ENCODE assay signal across 8 cellular contexts in genomic region chr6:25136879-25137278, GRCh38.
A peak's percentile ranks its signal among the peaks of the same experiment; 100 is the strongest.
DNase-seq lines count a peak whose midpoint lies in the region; ATAC-seq and TF ChIP-seq lines count a peak whose summit lies in the region.

No MANE protein-coding gene starts in this region.

- H3K9me3 Mint-ChIP-seq in activated CD8-positive, alpha-beta T cell treated with anti-CD3 and anti-CD28 coated beads, Interleukin-2, amount 10 ng/mL, durations not matched to agents 7 days and 5 days (ENCODE audit: insufficient read depth): peaks cover 20% of the 10 kb centered on the region

- peaks cover 36% of the 10 kb centered on the region for H3K4me1 Mint-ChIP-seq in activated CD8-positive, alpha-beta T cell treated with anti-CD3 and anti-CD28 coated beads, Interleukin-2, amount 10 ng/mL, durations not matched to agents 7 days and 5 days (ENCODE audit: low read depth)

- H3K9me3 ChIP-seq in heart right ventricle: peaks cover 0 to 28% (median 0%) of the 10 kb centered on the region in 11 donors

- peak overlapping the region; percentile 92 for H3K4me3 Mint-ChIP-seq in activated CD8-positive, alpha-beta T cell treated with anti-CD3 and anti-CD28 coated beads, Interleukin-2, amount 10 ng/mL, durations not matched to agents 7 days and 5 days

- 2 to 7% methylated on average over 2 of the region's 2 CpGs for WGBS in heart right ventricle, 2 donors

- intact Hi-C loops in heart right ventricle (cut with DNase I): loop anchor here in 6 of 10 donors (1.0 to 10.0 kb wide), 5 partner anchors 40 to 58 kb away; no protein-coding TSS in a partner anchor

- peak overlapping the region; percentile 73 to 93 (median 88) for H3K27ac ChIP-seq in heart right ventricle

- DNase-seq in KBM-7 (peak; percentile 50), heart right ventricle (peak in 1 of 2 donors; percentile 55), dedifferentiated amniotic fluid mesenchymal stem cell (ENCODE audit: extremely low spot score) (no peak), H7 (no peak)
- DNase-seq in activated CD8-positive, alpha-beta T cell treated with anti-CD3 and anti-CD28 coated beads, Interleukin-2, amount 10 ng/mL, durations not matched to agents 7 days and 5 days: peak; percentile 39
- DNase-seq in stimulated activated CD8-positive, alpha-beta memory T cell treated with anti-CD3 and anti-CD28 coated beads, Interleukin-4, amount 100 ng/mL, for 48 hours: peak; percentile 35

- peak; percentile 20 for ATAC-seq in activated CD8-positive, alpha-beta T cell treated with anti-CD3 and anti-CD28 coated beads, Interleukin-2, amount 10 ng/mL, durations not matched to agents 7 days and 5 days
- ATAC-seq in heart right ventricle (peak; percentile 39 to 87 (median 74)), GM21381 (IDR thresholded peaks at IDR 0.05; ENCODE audit: unreplicated experiment) (no peak), HG03432 (IDR thresholded peaks at IDR 0.05; ENCODE audit: unreplicated experiment) (no peak)

- H3K27me3 Mint-ChIP-seq in activated CD8-positive, alpha-beta T cell treated with anti-CD3 and anti-CD28 coated beads, Interleukin-2, amount 10 ng/mL, durations not matched to agents 7 days and 5 days (ENCODE audit: low read depth): no peaks in the 10 kb centered on the region

- peak overlapping the region; percentile 18 to 57 (median 49) for H3K4me3 ChIP-seq in heart right ventricle
- no peak overlapping the region for H3K4me3 ChIP-seq in H7 (ENCODE audit: insufficient read depth, low read depth, low read length)

- peak overlapping the region; percentile 95 for H3K27ac Mint-ChIP-seq in activated CD8-positive, alpha-beta T cell treated with anti-CD3 and anti-CD28 coated beads, Interleukin-2, amount 10 ng/mL, durations not matched to agents 7 days and 5 days

- no peak for TF ChIP-seq CTCF in heart right ventricle (IDR thresholded peaks at IDR 0.05)

- POLR2A ChIA-PET in activated CD8-positive, alpha-beta T cell treated with anti-CD3 and anti-CD28 coated beads, Interleukin-2, amount 10 ng/mL, durations not matched to agents 7 days and 5 days (lab: Charles Lee): interaction anchor here (0.8 to 1.6 kb wide), 5 partner anchors 9 to 230 kb away, joined by 3 to 4 read pairs (median 3); no protein-coding TSS in a partner anchor

- H3K36me3 ChIP-seq in heart right ventricle: peaks cover 0 to 46% (median 0%) of the 10 kb centered on the region in 9 donors
- no peaks in the 10 kb centered on the region for H3K36me3 ChIP-seq in H7 (replicated peaks; ENCODE audit: control insufficient read depth, insufficient read depth, low read length)

- peaks cover 0 to 50% (median 27%) of the 10 kb centered on the region in 9 donors for H3K4me1 ChIP-seq in heart right ventricle

- no peaks in the 10 kb centered on the region for H3K27me3 ChIP-seq in heart right ventricle
- no peaks in the 10 kb centered on the region for H3K27me3 ChIP-seq in H7 (ENCODE audit: control insufficient read depth, insufficient read depth, low read length)

- H3K36me3 Mint-ChIP-seq in activated CD8-positive, alpha-beta T cell treated with anti-CD3 and anti-CD28 coated beads, Interleukin-2, amount 10 ng/mL, durations not matched to agents 7 days and 5 days (ENCODE audit: low read depth): peaks cover 62% of the 10 kb centered on the region

- CTCF ChIA-PET in activated CD8-positive, alpha-beta T cell treated with anti-CD3 and anti-CD28 coated beads, Interleukin-2, amount 10 ng/mL, durations not matched to agents 7 days and 5 days (lab: Charles Lee): no interaction called here

- in situ Hi-C loops in KBM-7 (cut with MboI; ENCODE audit: low pct_unique_long_range_greater_than_20kb, low sequenced_read_pairs): no loop called here

Comparison
In these comparisons a context has a peak if more than half of its experiments do, and no peak if none do; other contexts are left out.
1. DNase-seq: peak in KBM-7 (single experiment), activated CD8-positive, alpha-beta T cell treated with anti-CD3 and anti-CD28 coated beads, Interleukin-2, amount 10 ng/mL, durations not matched to agents 7 days and 5 days (single experiment) and stimulated activated CD8-positive, alpha-beta memory T cell treated with anti-CD3 and anti-CD28 coated beads, Interleukin-4, amount 100 ng/mL, for 48 hours (single experiment); none in dedifferentiated amniotic fluid mesenchymal stem cell (single experiment) and H7 (single experiment).
2. ATAC-seq: peak in activated CD8-positive, alpha-beta T cell treated with anti-CD3 and anti-CD28 coated beads, Interleukin-2, amount 10 ng/mL, durations not matched to agents 7 days and 5 days (single experiment) and heart right ventricle (8 of 8); none in GM21381 (single experiment) and HG03432 (single experiment).